1 cellular context compared by ENCODE assay signal in genomic region chr21:45253633-45254556, GRCh38.
TF ChIP-seq lines count a peak whose summit lies in the region.

No MANE protein-coding gene starts in this region.

TF ChIP-seq in SK-N-SH treated with all-trans-retinoic acid at 6 μM for 48 hours, 23 proteins besides CTCF, POLR2A, EP300 and RAD21 (continued from another document):
- TF ChIP-seq TSHZ2 (CRISPR knock-in tag; IDR thresholded peaks at IDR 0.05): no peak
- no peak for TF ChIP-seq CSDC2 (CRISPR knock-in tag; IDR thresholded peaks at IDR 0.05)
- no peak for TF ChIP-seq GLIS3 (CRISPR knock-in tag; IDR thresholded peaks at IDR 0.05)
- no peak for TF ChIP-seq RARB (CRISPR knock-in tag; IDR thresholded peaks at IDR 0.05)
- TF ChIP-seq TOX (CRISPR knock-in tag; IDR thresholded peaks at IDR 0.05; ENCODE audit: borderline replicate concordance): no peak
- TF ChIP-seq ZNF70 (CRISPR knock-in tag; IDR thresholded peaks at IDR 0.05): no peak
- no peak for TF ChIP-seq TCF4 (CRISPR knock-in tag; IDR thresholded peaks at IDR 0.05; ENCODE audit: borderline replicate concordance)
- no peak for TF ChIP-seq ZFP3 (CRISPR knock-in tag; IDR thresholded peaks at IDR 0.05)
- TF ChIP-seq ZFP30 (CRISPR knock-in tag; IDR thresholded peaks at IDR 0.05): no peak
- no peak for TF ChIP-seq ZC3H10 (CRISPR knock-in tag; IDR thresholded peaks at IDR 0.05)
- no peak for TF ChIP-seq SNAI2 (CRISPR knock-in tag; IDR thresholded peaks at IDR 0.05)
- TF ChIP-seq ZNF565 (CRISPR knock-in tag; conservative IDR thresholded peaks at IDR 0.05; ENCODE audit: low read depth): no peak
